Comparison of ENCODE assay signal across 8 cellular contexts in genomic region chr12:5428332-5429221, GRCh38. TPM values are rescaled to one million over a fixed set of nuclear protein-coding genes. Genes with fewer than 3 reads are reported as not detected.
A peak's percentile ranks its signal among the peaks of the same experiment; 100 is the strongest.
DNase-seq lines count a peak whose midpoint lies in the region; ATAC-seq, FAIRE-seq and TF ChIP-seq lines count a peak whose summit lies in the region.

No MANE protein-coding gene starts in this region.

- H2BK120ac ChIP-seq in mesenchymal stem cell (ENCODE audit: low read depth, low read length): no peak overlapping the region

- no peak for ATAC-seq in omental fat pad (ENCODE audit: low FRiP score)
- ATAC-seq in GM19395 (IDR thresholded peaks at IDR 0.05; ENCODE audit: unreplicated experiment): no peak
- ATAC-seq in HG03432 (IDR thresholded peaks at IDR 0.05; ENCODE audit: unreplicated experiment): no peak
- no peak for ATAC-seq in HG02763 (IDR thresholded peaks at IDR 0.05; ENCODE audit: unreplicated experiment)

- no peaks in the 10 kb centered on the region for H3K9me3 ChIP-seq in MM.1S (replicated peaks; ENCODE audit: insufficient read depth, low read length)
- H3K9me3 ChIP-seq in mesenchymal stem cell (ENCODE audit: control insufficient read depth, low read length): no peaks in the 10 kb centered on the region

- H3K4me3 ChIP-seq in MM.1S (ENCODE audit: low read length): no peak overlapping the region
- H3K4me3 ChIP-seq in bronchial epithelial cell (ENCODE audit: low read depth, low read length): no peak overlapping the region
- peak overlapping the region in 1 of 2 experiments; percentile 13 for H3K4me3 ChIP-seq in mesenchymal stem cell (ENCODE audit: insufficient read depth in 1 of 2, low read depth in 1 of 2, low read length in 2 of 2)

- H3K79me2 ChIP-seq in MM.1S (ENCODE audit: low read length): no peaks in the 10 kb centered on the region

- H3K79me1 ChIP-seq in mesenchymal stem cell (replicated peaks; ENCODE audit: low read length, poor library complexity, severe bottlenecking): no peaks in the 10 kb centered on the region

- H2AK5ac ChIP-seq in mesenchymal stem cell (ENCODE audit: low read length, severe bottlenecking): no peak overlapping the region

- H2BK15ac ChIP-seq in mesenchymal stem cell (ENCODE audit: low read depth, poor library complexity, severe bottlenecking): no peak overlapping the region

- DNase-seq in Caki2 (ENCODE audit: low read depth) (peak; percentile 16), MM.1S (no peak), bronchial epithelial cell (ENCODE audit: low read depth) (no peak), mesenchymal stem cell (peak; percentile 48), omental fat pad (ENCODE audit: low spot score) (no peak)

- no peak overlapping the region for H2BK12ac ChIP-seq in mesenchymal stem cell (ENCODE audit: low read length in 2 of 2)

- H3K27ac ChIP-seq in MM.1S (ENCODE audit: low read length) (no peak overlapping the region), mesenchymal stem cell (ENCODE audit: low read length, poor library complexity, severe bottlenecking) (no peak overlapping the region)

- H3K4me1 ChIP-seq in MM.1S (ENCODE audit: low read length) (no peaks in the 10 kb centered on the region), mesenchymal stem cell (ENCODE audit: control insufficient read depth, insufficient read depth, low read depth, low read length) (peaks cover 29% of the 10 kb centered on the region)

- peak overlapping the region; percentile 7 for H4K8ac ChIP-seq in mesenchymal stem cell (ENCODE audit: low read length)

- WGBS in mesenchymal stem cell: 8% methylated on average over 11 of the region's 14 CpGs

- H3K9me2 ChIP-seq in MM.1S (replicated peaks; ENCODE audit: insufficient read depth, low read length): no peaks in the 10 kb centered on the region

- H2BK5ac ChIP-seq in mesenchymal stem cell (ENCODE audit: low read depth, low read length, poor library complexity, severe bottlenecking): no peak overlapping the region

- H3K14ac ChIP-seq in mesenchymal stem cell (ENCODE audit: low read length in 2 of 2): no peak overlapping the region

- H3K27me3 ChIP-seq in MM.1S (replicated peaks; ENCODE audit: insufficient read depth, low read length) (peaks cover 23% of the 10 kb centered on the region), bronchial epithelial cell (ENCODE audit: control insufficient read depth, insufficient read depth, low read length) (peaks cover 44% of the 10 kb centered on the region), mesenchymal stem cell (ENCODE audit: control insufficient read depth in 1 of 2, insufficient read depth in 1 of 2, low read length in 2 of 2) (peaks cover 78 to 79% of the 10 kb centered on the region in 2 experiments)

- H3K4me2 ChIP-seq in MM.1S (ENCODE audit: low read depth, low read length) (no peak overlapping the region), mesenchymal stem cell (ENCODE audit: low read length, poor library complexity, severe bottlenecking) (no peak overlapping the region)

- H3K36me3 ChIP-seq in MM.1S (replicated peaks; ENCODE audit: insufficient read depth, low read length) (no peaks in the 10 kb centered on the region), bronchial epithelial cell (ENCODE audit: control insufficient read depth, insufficient read depth, low read length) (no peaks in the 10 kb centered on the region), mesenchymal stem cell (ENCODE audit: control insufficient read depth in 1 of 2, insufficient read depth in 2 of 2, low read depth in 1 of 2, low read length in 2 of 2) (no peaks in the 10 kb centered on the region)

- H4K20me1 ChIP-seq in MM.1S (ENCODE audit: insufficient read depth, low read length): no peaks in the 10 kb centered on the region

- H3K9ac ChIP-seq in MM.1S (ENCODE audit: low read length) (no peak overlapping the region), mesenchymal stem cell (ENCODE audit: low read length) (peak overlapping the region; percentile 39)

- FAIRE-seq in bronchial epithelial cell (lab: Jason Lieb, UNC): no peak

- no peaks in the 10 kb centered on the region for H3F3A ChIP-seq in MM.1S (ENCODE audit: insufficient read depth, low read length)

- H3K23ac ChIP-seq in mesenchymal stem cell (ENCODE audit: low read length in 2 of 2): no peak overlapping the region

- no peak overlapping the region for H3K18ac ChIP-seq in mesenchymal stem cell (ENCODE audit: low read depth in 1 of 2, low read length in 2 of 2)

- TF ChIP-seq CTCF in MM.1S (IDR thresholded peaks at IDR 0.05; ENCODE audit: low read length) (peak; percentile 32), bronchial epithelial cell (IDR thresholded peaks at IDR 0.05; ENCODE audit: insufficient read depth, low read length, severe bottlenecking) (peak; percentile 27), omental fat pad (IDR thresholded peaks at IDR 0.05) (no peak)

- H2AFZ ChIP-seq in MM.1S (ENCODE audit: low read length) (no peak overlapping the region), mesenchymal stem cell (ENCODE audit: low read depth, low read length) (no peak overlapping the region)

- no peak overlapping the region for H3K4ac ChIP-seq in mesenchymal stem cell (ENCODE audit: low read depth in 1 of 2, low read length in 2 of 2)

- no peak overlapping the region for H4K91ac ChIP-seq in mesenchymal stem cell (ENCODE audit: low read length)

- in situ Hi-C loops in Caki2 (cut with HindIII; ENCODE audit: low pct_unique_long_range_greater_than_20kb, low sequenced_read_pairs): no loop called here

RNA-seq across cellular contexts. Expression of gene NTF3, which starts 3.3 kb away (rescaled TPM):
- total RNA-seq in Caki2 (2014; rRNA removed; shearing (Covaris generic); ENCODE audit: low replicate concordance): not detected in 2 replicates
- total RNA-seq in bronchial epithelial cell (not detected in 2 replicates), omental fat pad (not detected)
- 7.4 TPM for polyA plus RNA-seq in mesenchymal stem cell (2013, experiment 1 of 2)
- 7.6 TPM for polyA plus RNA-seq in mesenchymal stem cell (2013, experiment 2 of 2)

Comparison
In these comparisons a context has a peak if more than half of its experiments do, and no peak if none do; other contexts are left out.
1. DNase-seq: peak in Caki2 (single experiment) and mesenchymal stem cell (single experiment); none in MM.1S (single experiment), bronchial epithelial cell (single experiment) and omental fat pad (single experiment).
2. CTCF ChIP-seq: peak in MM.1S (single experiment) and bronchial epithelial cell (single experiment); none in omental fat pad (0 of 3).